ENCODE assay signal across 9 cellular contexts in the genomic region with DNA sequence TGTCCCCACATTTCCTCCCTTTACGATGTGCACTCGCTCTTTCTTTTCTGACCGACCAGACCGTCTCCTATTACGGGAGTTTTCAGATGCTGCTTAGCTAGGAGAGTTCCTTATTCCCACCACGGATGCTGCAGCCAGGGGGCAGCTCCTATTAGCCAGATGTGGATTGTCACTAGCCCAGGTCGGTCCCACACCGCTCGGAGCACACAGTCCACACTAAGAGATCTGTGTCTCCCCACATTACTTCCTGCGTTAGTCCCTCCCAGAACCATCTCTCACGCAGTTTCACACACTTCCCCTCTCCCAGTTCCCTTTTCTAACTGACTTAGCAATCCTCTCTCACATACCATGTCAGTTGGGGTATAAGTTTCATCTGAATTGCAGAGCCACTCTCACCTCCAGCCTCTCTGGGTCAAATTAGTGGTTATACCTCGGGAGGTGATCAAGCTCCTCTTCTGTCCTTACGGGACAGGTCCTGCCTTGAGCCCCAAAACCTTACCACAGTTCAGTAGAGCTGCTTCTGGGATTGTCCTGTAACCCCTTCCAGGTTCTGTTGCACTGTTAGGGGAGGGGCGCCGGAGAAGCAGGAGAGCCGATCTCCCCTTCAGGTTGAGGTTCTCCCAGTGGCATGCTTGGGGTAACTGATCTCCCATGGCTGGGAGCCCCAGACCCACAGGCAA. TPM values are rescaled to one million over a fixed set of nuclear protein-coding genes. Genes with fewer than 3 reads are reported as not detected.
DNase-seq lines count a peak whose midpoint lies in the region; ATAC-seq and TF ChIP-seq lines count a peak whose summit lies in the region.
"Had no signal": no experiment of that assay in that cellular context is flagged by ENCODE, and none has a peak within 500 bp of the region (broad histone marks: within the 10 kb centered on the region; RNA-seq: fewer than 3 reads in every experiment).

No MANE protein-coding gene starts in this region.

- no peak overlapping the region for H3K4ac ChIP-seq in neuronal stem cell (ENCODE audit: low read length)
- no peak overlapping the region for H3K4ac ChIP-seq in H9 (ENCODE audit: low read depth, low read length)

- H3K4me2 ChIP-seq in neuronal stem cell (ENCODE audit: insufficient read depth, low read length, poor library complexity, severe bottlenecking): no peak overlapping the region
- no peak overlapping the region for H3K4me2 ChIP-seq in H9 (ENCODE audit: insufficient read depth, insufficient read length, low read length)

- no peak overlapping the region for H2BK20ac ChIP-seq in H9 (ENCODE audit: low read depth, low read length, poor library complexity, severe bottlenecking)

- H4K91ac ChIP-seq in neuronal stem cell (ENCODE audit: low read depth, low read length, poor library complexity) (no peak overlapping the region), H9 (ENCODE audit: insufficient read length, low read depth, low read length) (no peak overlapping the region)

- intact Hi-C loops in activated T-helper 2 cell treated with anti-CD3 and anti-CD28 coated beads, Interferon-gamma antibody, Interleukin-2, Interleukin-4, amounts not matched to agents 10 μg/mL and 5 μg/mL and 100 μg/mL, durations not matched to agents 14 hours and 24 hours and 36 hours (cut with micrococcal nuclease): no loop called here
- intact Hi-C loops in esophagus muscularis mucosa (cut with DNase I): no loop called here

- TF ChIP-seq EP300 in esophagus muscularis mucosa (IDR thresholded peaks at IDR 0.05): no peak

- H3K23ac ChIP-seq in neuronal stem cell (ENCODE audit: low read depth, low read length, poor library complexity): no peak overlapping the region
- H3K23ac ChIP-seq in H9 (ENCODE audit: insufficient read length, low read depth, low read length): no peak overlapping the region

- H3K36me3 Mint-ChIP-seq in CD4-positive, CD25-positive, alpha-beta regulatory T cell: no peaks in the 10 kb centered on the region
- H3K36me3 Mint-ChIP-seq in activated T-helper 2 cell treated with anti-CD3 and anti-CD28 coated beads, Interferon-gamma antibody, Interleukin-2, Interleukin-4, amounts not matched to agents 10 μg/mL and 5 μg/mL and 100 μg/mL, durations not matched to agents 14 hours and 24 hours and 36 hours (ENCODE audit: low read depth): no peaks in the 10 kb centered on the region
- H3K36me3 Mint-ChIP-seq in H9 (ENCODE audit: insufficient read depth in 1 of 3, low read depth in 3 of 3): peaks cover 0 to 3% (median 0%) of the 10 kb centered on the region in 3 experiments; a peak in 1 of 7 replicates

- TF ChIP-seq POLR2A in esophagus muscularis mucosa (IDR thresholded peaks at IDR 0.05; ENCODE audit: low read depth): no peak

- no peaks in the 10 kb centered on the region for H3K4me1 ChIP-seq in CD4-positive, CD25-positive, alpha-beta regulatory T cell (ENCODE audit: control insufficient read depth, insufficient read depth, low read length, poor library complexity, severe bottlenecking)
- H3K4me1 ChIP-seq in neuronal stem cell (ENCODE audit: control insufficient read depth in 2 of 2, insufficient read depth in 1 of 2, low read depth in 1 of 2, low read length in 2 of 2) (peaks cover 0 to 2% of the 10 kb centered on the region in 2 donors), H9 (ENCODE audit: insufficient read depth, low read length) (peaks cover 4% of the 10 kb centered on the region; the same call in 1 of the 2 replicates), esophagus muscularis mucosa (peaks cover 0 to 4% (median 0%) of the 10 kb centered on the region in 4 donors), BE2C (no peaks in the 10 kb centered on the region; the same call in 1 of the 2 replicates)

- H3K18ac ChIP-seq in neuronal stem cell (ENCODE audit: low read length) (no peak overlapping the region), H9 (ENCODE audit: insufficient read length, low read depth, low read length) (no peak overlapping the region)

- no CpG with 5 or more reads among the region's 16 CpGs for WGBS in neuronal stem cell (ENCODE audit: extremely low coverage in 2 of 2, insufficient read length in 2 of 2, insufficient replicate concordance in 1 of 2), 2 donors
- WGBS in H9 (ENCODE audit: extremely low coverage, insufficient read length, low lambda C conversion rate): no CpG with 5 or more reads among the region's 16 CpGs
- WGBS in esophagus muscularis mucosa: 66% methylated on average over 13 of the region's 16 CpGs

- no peak overlapping the region for H2AFZ ChIP-seq in neuronal stem cell (ENCODE audit: low read length)
- H2AFZ ChIP-seq in H9 (ENCODE audit: low read length): no peak overlapping the region

- no peaks in the 10 kb centered on the region for H3K79me1 ChIP-seq in neuronal stem cell (ENCODE audit: low read depth, low read length)
- H3K79me1 ChIP-seq in H9 (ENCODE audit: insufficient read depth, low read depth, low read length, poor library complexity, severe bottlenecking): no peaks in the 10 kb centered on the region

- peak overlapping the region; percentile 25 for H2BK5ac ChIP-seq in neuronal stem cell (ENCODE audit: low read length)
- H2BK5ac ChIP-seq in H9 (ENCODE audit: insufficient read length, low read length): no peak overlapping the region

- H3K9ac ChIP-seq in neuronal stem cell (ENCODE audit: low read depth, low read length, poor library complexity) (no peak overlapping the region), H9 (ENCODE audit: extremely low read depth, insufficient read length, low read length) (no peak overlapping the region)

- peak; percentile 40 to 49 for ATAC-seq in CD4-positive, CD25-positive, alpha-beta regulatory T cell (ENCODE audit: low read depth in 2 of 2)
- ATAC-seq in GM19328 (IDR thresholded peaks at IDR 0.05; ENCODE audit: unreplicated experiment): peak; percentile 90
- ATAC-seq in HG03280 (IDR thresholded peaks at IDR 0.05; ENCODE audit: unreplicated experiment): peak; percentile 75

- no peak overlapping the region for H3K56ac ChIP-seq in H9 (ENCODE audit: insufficient read length, low read depth, low read length)

- no peak overlapping the region for H4K8ac ChIP-seq in neuronal stem cell (ENCODE audit: low read depth, low read length)
- no peak overlapping the region for H4K8ac ChIP-seq in H9 (replicated peaks; ENCODE audit: insufficient read length, low read depth, low read length)

- H4K5ac ChIP-seq in H9 (ENCODE audit: insufficient read length, low read depth, low read length): no peak overlapping the region

- no peak overlapping the region for H3T11ph ChIP-seq in H9 (ENCODE audit: low read length)

- H3K4me3 Mint-ChIP-seq in CD4-positive, CD25-positive, alpha-beta regulatory T cell: peak overlapping the region in 3 of 4 donors; percentile 8 to 83 (median 68)
- peak overlapping the region; percentile 72 for H3K4me3 Mint-ChIP-seq in activated T-helper 2 cell treated with anti-CD3 and anti-CD28 coated beads, Interferon-gamma antibody, Interleukin-2, Interleukin-4, amounts not matched to agents 10 μg/mL and 5 μg/mL and 100 μg/mL, durations not matched to agents 14 hours and 24 hours and 36 hours (ENCODE audit: low read depth)
- no peak overlapping the region for H3K4me3 Mint-ChIP-seq in H9

- TF ChIP-seq CTCF in H9 (conservative IDR thresholded peaks at IDR 0.05) (no peak; the same call in 2 of the 3 replicates), esophagus muscularis mucosa (IDR thresholded peaks at IDR 0.05) (no peak), BE2C (IDR thresholded peaks at IDR 0.05; ENCODE audit: low read depth, low read length) (no peak)

- H3K79me2 ChIP-seq in H9 (ENCODE audit: insufficient read depth, low read length): no peaks in the 10 kb centered on the region

- no peak overlapping the region for H2BK120ac ChIP-seq in neuronal stem cell (ENCODE audit: low read depth, low read length)
- no peak overlapping the region for H2BK120ac ChIP-seq in H9 (ENCODE audit: low read depth, low read length, poor library complexity, severe bottlenecking)

- H3K23me2 ChIP-seq in H9 (ENCODE audit: insufficient read length, low read depth, low read length, poor library complexity, severe bottlenecking): no peaks in the 10 kb centered on the region

- peaks cover 0 to 4% (median 0%) of the 10 kb centered on the region in 7 donors for H3K9me3 Mint-ChIP-seq in CD4-positive, CD25-positive, alpha-beta regulatory T cell
- H3K9me3 Mint-ChIP-seq in activated T-helper 2 cell treated with anti-CD3 and anti-CD28 coated beads, Interferon-gamma antibody, Interleukin-2, Interleukin-4, amounts not matched to agents 10 μg/mL and 5 μg/mL and 100 μg/mL, durations not matched to agents 14 hours and 24 hours and 36 hours: no peaks in the 10 kb centered on the region
- peaks cover 0 to 3% of the 10 kb centered on the region in 2 experiments; a peak in 3 of 5 replicates for H3K9me3 Mint-ChIP-seq in H9

- H3K27ac ChIP-seq in CD4-positive, CD25-positive, alpha-beta regulatory T cell (ENCODE audit: insufficient read depth, low read length, poor library complexity, severe bottlenecking): no peak overlapping the region
- H3K27ac ChIP-seq in neuronal stem cell (replicated peaks; ENCODE audit: low read length) (no peak overlapping the region), H9 (ENCODE audit: insufficient read length, low read depth, low read length) (no peak overlapping the region), esophagus muscularis mucosa (replicated peaks in 1 of 4) (no peak overlapping the region)
- H3K27ac ChIP-seq: thoracic aorta had no signal

- H3K14ac ChIP-seq in neuronal stem cell (ENCODE audit: low read length) (no peak overlapping the region), H9 (ENCODE audit: insufficient read depth, low read length) (no peak overlapping the region)

- no peaks in the 10 kb centered on the region for H3K36me3 ChIP-seq in CD4-positive, CD25-positive, alpha-beta regulatory T cell (ENCODE audit: control insufficient read depth, insufficient read depth, low read length)
- H3K36me3 ChIP-seq in neuronal stem cell (replicated peaks in 1 of 2; ENCODE audit: control insufficient read depth in 2 of 2, insufficient read depth in 2 of 2, low read length in 2 of 2) (no peaks in the 10 kb centered on the region), esophagus muscularis mucosa (no peaks in the 10 kb centered on the region), BE2C (no peaks in the 10 kb centered on the region)
- H3K36me3 ChIP-seq: thoracic aorta had no signal

- no peaks in the 10 kb centered on the region for H3K9me3 ChIP-seq in CD4-positive, CD25-positive, alpha-beta regulatory T cell (ENCODE audit: control insufficient read depth in 2 of 2, low read length in 2 of 2)
- H3K9me3 ChIP-seq in neuronal stem cell (replicated peaks in 1 of 2; ENCODE audit: control insufficient read depth in 2 of 2, insufficient read depth in 1 of 2, low read depth in 1 of 2, low read length in 2 of 2) (no peaks in the 10 kb centered on the region), H9 (ENCODE audit: control insufficient read depth, low read depth, low read length) (no peaks in the 10 kb centered on the region), esophagus muscularis mucosa (no peaks in the 10 kb centered on the region), BE2C (no peaks in the 10 kb centered on the region)
- H3K9me3 ChIP-seq: thoracic aorta had no signal

- H3K27me3 ChIP-seq in CD4-positive, CD25-positive, alpha-beta regulatory T cell (ENCODE audit: control insufficient read depth, insufficient read depth, low read length): no peaks in the 10 kb centered on the region
- no peaks in the 10 kb centered on the region for H3K27me3 ChIP-seq in neuronal stem cell (ENCODE audit: control insufficient read depth in 3 of 3, insufficient read depth in 3 of 3, low read depth in 1 of 3, low read length in 3 of 3)
- no peaks in the 10 kb centered on the region for H3K27me3 ChIP-seq in H9 (ENCODE audit: insufficient read depth, low read length)
- H3K27me3 ChIP-seq in esophagus muscularis mucosa: no peaks in the 10 kb centered on the region
- H3K27me3 ChIP-seq in BE2C: no peaks in the 10 kb centered on the region

- DNase-seq in CD4-positive, CD25-positive, alpha-beta regulatory T cell: peak in 1 of 3 donors; percentile 16
- no peak for DNase-seq in activated T-helper 2 cell treated with anti-CD3 and anti-CD28 coated beads, Interferon-gamma antibody, Interleukin-2, Interleukin-4, amounts not matched to agents 10 μg/mL and 5 μg/mL and 100 μg/mL, durations not matched to agents 14 hours and 24 hours and 36 hours (ENCODE audit: low spot score)
- DNase-seq in neuronal stem cell (ENCODE audit: low spot score) (no peak), H9 (no peak), esophagus muscularis mucosa (ENCODE audit: extremely low spot score) (no peak), BE2C (no peak)

- peaks cover 0 to 16% (median 0%) of the 10 kb centered on the region in 4 donors for H3K4me1 Mint-ChIP-seq in CD4-positive, CD25-positive, alpha-beta regulatory T cell
- H3K4me1 Mint-ChIP-seq in activated T-helper 2 cell treated with anti-CD3 and anti-CD28 coated beads, Interferon-gamma antibody, Interleukin-2, Interleukin-4, amounts not matched to agents 10 μg/mL and 5 μg/mL and 100 μg/mL, durations not matched to agents 14 hours and 24 hours and 36 hours (ENCODE audit: low read depth): peaks cover 8% of the 10 kb centered on the region
- H3K4me1 Mint-ChIP-seq in H9: peaks cover 18 to 19% of the 10 kb centered on the region in 2 experiments

- peaks cover 4% of the 10 kb centered on the region for H3K27me3 Mint-ChIP-seq in CD4-positive, CD25-positive, alpha-beta regulatory T cell
- H3K27me3 Mint-ChIP-seq in activated T-helper 2 cell treated with anti-CD3 and anti-CD28 coated beads, Interferon-gamma antibody, Interleukin-2, Interleukin-4, amounts not matched to agents 10 μg/mL and 5 μg/mL and 100 μg/mL, durations not matched to agents 14 hours and 24 hours and 36 hours (ENCODE audit: low read depth): no peaks in the 10 kb centered on the region
- H3K27me3 Mint-ChIP-seq in H9 (ENCODE audit: low read depth): no peaks in the 10 kb centered on the region

- no peak overlapping the region for H2BK15ac ChIP-seq in neuronal stem cell (ENCODE audit: low read length)
- H2BK15ac ChIP-seq in H9 (ENCODE audit: low read depth, low read length): no peak overlapping the region

- no peak overlapping the region for H3K4me3 ChIP-seq in CD4-positive, CD25-positive, alpha-beta regulatory T cell (ENCODE audit: low read depth, low read length)
- H3K4me3 ChIP-seq in neuronal stem cell (ENCODE audit: low read length in 2 of 2) (no peak overlapping the region), esophagus muscularis mucosa (no peak overlapping the region), BE2C (ENCODE audit: low read depth, low read length) (no peak overlapping the region)
- H3K4me3 ChIP-seq: thoracic aorta had no signal

- no peaks in the 10 kb centered on the region for H4K20me1 ChIP-seq in H9 (ENCODE audit: control insufficient read depth, insufficient read depth, insufficient read length)

- H2BK12ac ChIP-seq in neuronal stem cell (ENCODE audit: low read length) (no peak overlapping the region), H9 (ENCODE audit: insufficient read length, low read depth, low read length) (no peak overlapping the region)

- H2AK5ac ChIP-seq in neuronal stem cell (ENCODE audit: low read depth, low read length): no peak overlapping the region
- H2AK5ac ChIP-seq in H9 (ENCODE audit: insufficient read length, low read length): no peak overlapping the region

- H3K27ac Mint-ChIP-seq in CD4-positive, CD25-positive, alpha-beta regulatory T cell: peak overlapping the region in 2 of 3 donors; percentile 19 to 36
- H3K27ac Mint-ChIP-seq in activated T-helper 2 cell treated with anti-CD3 and anti-CD28 coated beads, Interferon-gamma antibody, Interleukin-2, Interleukin-4, amounts not matched to agents 10 μg/mL and 5 μg/mL and 100 μg/mL, durations not matched to agents 14 hours and 24 hours and 36 hours: no peak overlapping the region
- H3K27ac Mint-ChIP-seq in H9: peak overlapping the region in 1 of 3 experiments; percentile 41; a peak in 1 of 7 replicates

RNA-seq across cellular contexts. Expression of a gene that starts 28.2 kb away (rescaled TPM):
- total RNA-seq in CD4-positive, CD25-positive, alpha-beta regulatory T cell: not detected
- not detected for polyA plus RNA-seq in CD4-positive, CD25-positive, alpha-beta regulatory T cell
- not detected in 2 replicates for total RNA-seq in activated T-helper 2 cell treated with anti-CD3 and anti-CD28 coated beads, Interferon-gamma antibody, Interleukin-2, Interleukin-4, amounts not matched to agents 10 μg/mL and 5 μg/mL and 100 μg/mL, durations not matched to agents 14 hours and 24 hours and 36 hours
- not detected for polyA plus RNA-seq in neuronal stem cell (2013, experiment 1 of 2)
- polyA plus RNA-seq in neuronal stem cell (2013, experiment 2 of 2): not detected
- total RNA-seq in H9 (2021) (not detected in 2 replicates), esophagus muscularis mucosa (not detected)
- polyA plus RNA-seq in BE2C (2012; ENCODE audit: insufficient read depth, insufficient read length, low read depth): not detected

Comparison
In these comparisons a context has a peak if more than half of its experiments do, and no peak if none do; other contexts are left out.
1. H3K4me3 Mint-ChIP-seq: peak in CD4-positive, CD25-positive, alpha-beta regulatory T cell (3 of 4) and activated T-helper 2 cell treated with anti-CD3 and anti-CD28 coated beads, Interferon-gamma antibody, Interleukin-2, Interleukin-4, amounts not matched to agents 10 μg/mL and 5 μg/mL and 100 μg/mL, durations not matched to agents 14 hours and 24 hours and 36 hours (single experiment); none in H9 (0 of 2).
2. Peak in every context shown above with its lines, with median percentiles within 50 percentile points of each other: ATAC-seq.